11 cellular contexts compared by ENCODE assay signal in the genomic region with DNA sequence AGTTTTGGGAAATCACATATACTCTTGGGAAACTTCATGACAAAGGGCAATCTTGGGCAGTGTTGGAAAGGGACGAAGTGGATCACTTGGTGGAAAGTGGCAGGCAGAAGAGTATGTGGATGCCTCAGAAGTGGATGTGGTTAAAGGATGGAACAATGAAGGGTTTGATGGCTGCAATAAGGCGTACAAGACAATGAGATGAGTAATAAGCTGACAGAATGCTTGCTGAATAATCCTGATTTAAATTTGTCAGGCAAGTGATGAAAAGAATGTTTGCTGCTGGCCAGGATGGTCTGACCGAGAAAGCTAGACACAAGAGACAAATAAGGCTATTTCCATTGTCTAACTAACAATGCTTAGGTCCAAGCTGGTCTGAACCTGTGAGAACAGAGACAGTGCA.
A peak's percentile ranks its signal among the peaks of the same experiment; 100 is the strongest.
DNase-seq lines count a peak whose midpoint lies in the region; ATAC-seq and TF ChIP-seq lines count a peak whose summit lies in the region.
"Had no signal": no experiment of that assay in that cellular context is flagged by ENCODE, and none has a peak within 500 bp of the region (broad histone marks: within the 10 kb centered on the region; RNA-seq: fewer than 3 reads in every experiment).

No MANE protein-coding gene starts in this region.

- no peaks in the 10 kb centered on the region for H3K27me3 ChIP-seq in breast epithelium
- no peaks in the 10 kb centered on the region for H3K27me3 ChIP-seq in SJCRH30
- H3K27me3 ChIP-seq: pancreas had no signal

- H3K4me1 Mint-ChIP-seq in MCF 10A (ENCODE audit: insufficient read depth, unreplicated experiment) (peaks cover 28% of the 10 kb centered on the region), progenitor cell of endocrine pancreas (ENCODE audit: low read depth) (peaks cover 16% of the 10 kb centered on the region)
- peaks cover 54% of the 10 kb centered on the region for H3K4me1 Mint-ChIP-seq in activated T-helper 2 cell treated with anti-CD3 and anti-CD28 coated beads, Interferon-gamma antibody, Interleukin-2, Interleukin-4, amounts not matched to agents 10 μg/mL and 5 μg/mL and 100 μg/mL, durations not matched to agents 14 hours and 24 hours and 36 hours (ENCODE audit: low read depth)

- no peak for ATAC-seq in GM19467 (IDR thresholded peaks at IDR 0.05; ENCODE audit: unreplicated experiment)
- ATAC-seq: left ventricle myocardium superior, pancreas had no signal

- DNase-seq in MCF 10A (ENCODE audit: unreplicated experiment) (peak; percentile 22), breast epithelium (ENCODE audit: low spot score in 2 of 2) (no peak), globus pallidus (ENCODE audit: low spot score) (peak; percentile 35), progenitor cell of endocrine pancreas (ENCODE audit: low spot score, unreplicated experiment) (no peak), NCI-H146 (lab: John Stamatoyannopoulos, UW) (no peak), SJCRH30 (no peak)
- no peak for DNase-seq in activated T-helper 2 cell treated with anti-CD3 and anti-CD28 coated beads, Interferon-gamma antibody, Interleukin-2, Interleukin-4, amounts not matched to agents 10 μg/mL and 5 μg/mL and 100 μg/mL, durations not matched to agents 14 hours and 24 hours and 36 hours (ENCODE audit: low spot score)
- DNase-seq: left ventricle myocardium superior, NCI-H2081 treated with DMSO at 0.1 percent for 48 hours, pancreas had no signal

- H3K36me3 Mint-ChIP-seq in MCF 10A (ENCODE audit: insufficient read depth, unreplicated experiment), result no peaks in the 10 kb centered on the region
- peaks cover 9% of the 10 kb centered on the region for H3K36me3 Mint-ChIP-seq in activated T-helper 2 cell treated with anti-CD3 and anti-CD28 coated beads, Interferon-gamma antibody, Interleukin-2, Interleukin-4, amounts not matched to agents 10 μg/mL and 5 μg/mL and 100 μg/mL, durations not matched to agents 14 hours and 24 hours and 36 hours (ENCODE audit: low read depth)
- H3K36me3 Mint-ChIP-seq in progenitor cell of endocrine pancreas (ENCODE audit: insufficient read depth), result no peaks in the 10 kb centered on the region

- BruUV-seq in MCF 10A (replicated peaks; lab: Mats Ljungman, UMichigan), result no TSS peak

- no peaks in the 10 kb centered on the region for H3K4me1 ChIP-seq in breast epithelium
- H3K4me1 ChIP-seq in SJCRH30, result 0 out of 2 replicates have a peak, but pooled peaks cover 4% of the 10 kb centered on the region

- no peaks in the 10 kb centered on the region for H3K27me3 Mint-ChIP-seq in MCF 10A (ENCODE audit: insufficient read depth, unreplicated experiment)
- H3K27me3 Mint-ChIP-seq in activated T-helper 2 cell treated with anti-CD3 and anti-CD28 coated beads, Interferon-gamma antibody, Interleukin-2, Interleukin-4, amounts not matched to agents 10 μg/mL and 5 μg/mL and 100 μg/mL, durations not matched to agents 14 hours and 24 hours and 36 hours (ENCODE audit: low read depth), result no peaks in the 10 kb centered on the region
- no peaks in the 10 kb centered on the region for H3K27me3 Mint-ChIP-seq in progenitor cell of endocrine pancreas

- H3K27ac ChIP-seq in breast epithelium (no peak overlapping the region), SJCRH30 (no peak overlapping the region)
- H3K27ac ChIP-seq: pancreas had no signal

- POLR2A ChIA-PET in MCF 10A (lab: Yijun Ruan, JAX), result no interaction called here

- CTCF ChIA-PET in MCF 10A (lab: Yijun Ruan, JAX), result no interaction called here

- no peak for TF ChIP-seq CTCF in MCF 10A (IDR thresholded peaks at IDR 0.05; ENCODE audit: unreplicated experiment)
- no peak for TF ChIP-seq CTCF in breast epithelium (IDR thresholded peaks at IDR 0.05)
- no peak for TF ChIP-seq CTCF in progenitor cell of endocrine pancreas (IDR thresholded peaks at IDR 0.05; ENCODE audit: unreplicated experiment)

- no peak overlapping the region for H3K4me3 ChIP-seq in breast epithelium
- no peak overlapping the region for H3K4me3 ChIP-seq in SJCRH30
- H3K4me3 ChIP-seq: pancreas had no signal

- H3K4me3 Mint-ChIP-seq in MCF 10A (ENCODE audit: unreplicated experiment) (no peak overlapping the region), progenitor cell of endocrine pancreas (ENCODE audit: low read depth) (no peak overlapping the region)
- H3K4me3 Mint-ChIP-seq in activated T-helper 2 cell treated with anti-CD3 and anti-CD28 coated beads, Interferon-gamma antibody, Interleukin-2, Interleukin-4, amounts not matched to agents 10 μg/mL and 5 μg/mL and 100 μg/mL, durations not matched to agents 14 hours and 24 hours and 36 hours (ENCODE audit: low read depth), result peak overlapping the region; percentile 1

- no peaks in the 10 kb centered on the region for H3K36me3 ChIP-seq in breast epithelium
- no peaks in the 10 kb centered on the region for H3K36me3 ChIP-seq in SJCRH30
- H3K36me3 ChIP-seq: pancreas had no signal

- no peak overlapping the region for H3K27ac Mint-ChIP-seq in MCF 10A (ENCODE audit: low read depth, unreplicated experiment)
- H3K27ac Mint-ChIP-seq in activated T-helper 2 cell treated with anti-CD3 and anti-CD28 coated beads, Interferon-gamma antibody, Interleukin-2, Interleukin-4, amounts not matched to agents 10 μg/mL and 5 μg/mL and 100 μg/mL, durations not matched to agents 14 hours and 24 hours and 36 hours, result peak overlapping the region; percentile 24
- no peak overlapping the region for H3K27ac Mint-ChIP-seq in progenitor cell of endocrine pancreas

- H3K9me3 ChIP-seq in breast epithelium (no peaks in the 10 kb centered on the region), SJCRH30 (replicated peaks) (no peaks in the 10 kb centered on the region)
- H3K9me3 ChIP-seq: pancreas had no signal

- H3K9me3 Mint-ChIP-seq in MCF 10A (ENCODE audit: unreplicated experiment), result no peaks in the 10 kb centered on the region
- H3K9me3 Mint-ChIP-seq in activated T-helper 2 cell treated with anti-CD3 and anti-CD28 coated beads, Interferon-gamma antibody, Interleukin-2, Interleukin-4, amounts not matched to agents 10 μg/mL and 5 μg/mL and 100 μg/mL, durations not matched to agents 14 hours and 24 hours and 36 hours, result no peaks in the 10 kb centered on the region
- H3K9me3 Mint-ChIP-seq in progenitor cell of endocrine pancreas (ENCODE audit: low read depth), result no peaks in the 10 kb centered on the region

- no peak for TF ChIP-seq POLR2A in breast epithelium (IDR thresholded peaks at IDR 0.05)

- intact Hi-C loops in MCF 10A (cut with micrococcal nuclease) (no loop called here), breast epithelium (cut with DNase I; ENCODE audit: low total_unique reads) (no loop called here)
- intact Hi-C loops in activated T-helper 2 cell treated with anti-CD3 and anti-CD28 coated beads, Interferon-gamma antibody, Interleukin-2, Interleukin-4, amounts not matched to agents 10 μg/mL and 5 μg/mL and 100 μg/mL, durations not matched to agents 14 hours and 24 hours and 36 hours (cut with micrococcal nuclease), result loop anchor here (10.0 kb wide), 1 partner anchor 602 kb away; no protein-coding TSS in a partner anchor

Comparison
In these comparisons a context has a peak if more than half of its experiments do, and no peak if none do; other contexts are left out.
1. DNase-seq: peak in MCF 10A (single experiment) and globus pallidus (single experiment); none in breast epithelium (0 of 2), activated T-helper 2 cell treated with anti-CD3 and anti-CD28 coated beads, Interferon-gamma antibody, Interleukin-2, Interleukin-4, amounts not matched to agents 10 μg/mL and 5 μg/mL and 100 μg/mL, durations not matched to agents 14 hours and 24 hours and 36 hours (single experiment), progenitor cell of endocrine pancreas (single experiment), NCI-H146 (single experiment) and SJCRH30 (0 of 2).